Comparison of ENCODE assay signal across 25 cellular contexts in the genomic region with DNA sequence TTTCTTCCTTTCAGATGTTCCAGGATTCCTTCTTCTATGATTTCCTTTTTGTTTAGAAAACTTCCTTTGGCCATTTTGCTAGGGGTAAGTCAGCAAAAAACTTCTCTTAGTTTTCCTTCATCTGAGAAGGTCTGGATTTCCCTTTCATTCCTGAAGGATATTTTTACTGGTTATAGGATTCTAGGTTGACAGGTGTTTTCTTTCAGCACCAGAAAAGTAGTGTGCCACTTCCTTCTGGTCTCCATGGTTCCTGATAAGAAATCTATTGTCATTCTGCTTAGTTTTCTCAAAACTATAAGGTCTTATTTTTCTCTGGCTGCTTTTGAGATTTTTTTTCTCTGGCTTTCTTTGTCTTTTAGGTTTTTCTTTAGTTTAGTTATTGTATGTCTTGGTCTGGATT. TPM values are rescaled to one million over a fixed set of nuclear protein-coding genes. Genes with fewer than 3 reads are reported as not detected.
DNase-seq lines count a peak whose midpoint lies in the region; ATAC-seq, FAIRE-seq and TF ChIP-seq lines count a peak whose summit lies in the region.
"Had no signal": no experiment of that assay in that cellular context is flagged by ENCODE, and none has a peak within 500 bp of the region (broad histone marks: within the 10 kb centered on the region; RNA-seq: fewer than 3 reads in every experiment).

No MANE protein-coding gene starts in this region.

- no peak for TF ChIP-seq RAD21 in GM12878 (IDR thresholded peaks at IDR 0.05; ENCODE audit: insufficient read depth, low read depth, low read length)

- TF ChIP-seq CTCF in Caco-2 (IDR thresholded peaks at IDR 0.05; ENCODE audit: insufficient read depth in 1 of 2, low read depth in 1 of 2, low read length in 1 of 2, severe bottlenecking in 1 of 2, unreplicated experiment in 1 of 2) (no peak), HFFc6 (IDR thresholded peaks at IDR 0.05) (no peak), GM12878 (IDR thresholded peaks at IDR 0.05 in 2 of 3, conservative IDR thresholded peaks at IDR 0.05 in 1 of 3; ENCODE audit: control insufficient read depth in 2 of 3, extremely low read depth in 1 of 3, insufficient read depth in 1 of 3, low read depth in 3 of 3, low read length in 3 of 3) (no peak), glutamatergic neuron (IDR thresholded peaks at IDR 0.05; ENCODE audit: partially characterized antibody, unreplicated experiment) (no peak), natural killer cell (IDR thresholded peaks at IDR 0.05) (no peak)

- no peak for TF ChIP-seq EP300 in GM12878 (IDR thresholded peaks at IDR 0.05; ENCODE audit: borderline replicate concordance in 1 of 2, control insufficient read depth in 1 of 2, low read depth in 2 of 2, low read length in 2 of 2)

- intact Hi-C loops in Caco-2 (cut with micrococcal nuclease; ENCODE audit: unreplicated experiment), result no loop called here
- intact Hi-C loops in GM12878 (cut with micrococcal nuclease; ENCODE audit: unreplicated experiment), result no loop called here
- intact Hi-C loops in natural killer cell (cut with micrococcal nuclease), result no loop called here

- CTCF ChIA-PET in Caco-2 (lab: Charles Lee) (no interaction called here), GM12878 (lab: Yijun Ruan, JAX) (no interaction called here)

- peaks cover 3% of the 10 kb centered on the region; the same call in 1 of the 2 replicates for H4K20me1 ChIP-seq in GM12878 (ENCODE audit: control insufficient read depth, insufficient read depth)

- TF ChIP-seq POLR2A in GM12878 (IDR thresholded peaks at IDR 0.05; ENCODE audit: low read depth, low read length), result no peak

- no peak overlapping the region for H3K9ac ChIP-seq in GM12878 (ENCODE audit: control insufficient read depth, insufficient read depth, low read length)

- H3K27me3 ChIP-seq in Caco-2 (replicated peaks; ENCODE audit: control insufficient read depth, insufficient read depth, low read length), result no peaks in the 10 kb centered on the region
- no peaks in the 10 kb centered on the region for H3K27me3 ChIP-seq in GM12878 (replicated peaks in 1 of 2; ENCODE audit: control insufficient read depth in 2 of 2, insufficient read depth in 2 of 2, low read length in 1 of 2)
- H3K27me3 ChIP-seq: SJCRH30 had no signal

- ATAC-seq in GM12878, result no peak
- no peak for ATAC-seq in GM19395 (IDR thresholded peaks at IDR 0.05; ENCODE audit: unreplicated experiment)
- ATAC-seq in HG03571 (IDR thresholded peaks at IDR 0.05; ENCODE audit: unreplicated experiment), result no peak
- no peak for ATAC-seq in natural killer cell
- ATAC-seq: CD8-positive, alpha-beta T cell; PC-3; Right ventricle myocardium inferior; SK-N-SH treated with all-trans-retinoic acid at 6 μM for 48 hours had no signal

- H2AFZ ChIP-seq in GM12878 (ENCODE audit: control insufficient read depth, low read depth, low read length), result no peak overlapping the region

- H3K79me2 ChIP-seq in GM12878 (ENCODE audit: control insufficient read depth, insufficient read depth, low read length), result peaks cover 26% of the 10 kb centered on the region

- H3K9me3 ChIP-seq in Caco-2, result 0 out of 2 replicates have a peak, but pooled peaks cover 3% of the 10 kb centered on the region
- no peaks in the 10 kb centered on the region; the same call in 2 of the 3 replicates for H3K9me3 ChIP-seq in GM12878 (replicated peaks; ENCODE audit: control insufficient read depth, insufficient read depth, low read length)
- H3K9me3 ChIP-seq: HAP-1 had no signal

- no peak overlapping the region for H3K4me2 ChIP-seq in GM12878 (ENCODE audit: control insufficient read depth, insufficient read depth)

- H3K36me3 Mint-ChIP-seq in Caco-2 (ENCODE audit: insufficient read depth, unreplicated experiment) (peaks cover 74% of the 10 kb centered on the region), HFFc6 (ENCODE audit: low read depth) (peaks cover 4% of the 10 kb centered on the region; the same call in 1 of the 2 replicates), glutamatergic neuron (ENCODE audit: unreplicated experiment) (peaks cover 4% of the 10 kb centered on the region), natural killer cell (no peaks in the 10 kb centered on the region)

- BruUV-seq in Caco-2 (replicated peaks; lab: Mats Ljungman, UMichigan) (no TSS peak), GM12878 (replicated peaks; lab: Mats Ljungman, UMichigan) (no TSS peak)

- POLR2A ChIA-PET in Caco-2 (lab: Charles Lee) (no interaction called here), GM12878 (lab: Charles Lee) (no interaction called here)

- H3K4me3 Mint-ChIP-seq in Caco-2 (ENCODE audit: unreplicated experiment), result no peak overlapping the region
- H3K4me3 Mint-ChIP-seq in HFFc6, result no peak overlapping the region
- no peak overlapping the region for H3K4me3 Mint-ChIP-seq in glutamatergic neuron (ENCODE audit: unreplicated experiment)
- H3K4me3 Mint-ChIP-seq in natural killer cell, result no peak overlapping the region
- H3K4me3 Mint-ChIP-seq: CD8-positive, alpha-beta T cell had no signal

- H3K4me3 ChIP-seq in Caco-2 (ENCODE audit: low read depth, low read length), result no peak overlapping the region
- H3K4me3 ChIP-seq in GM12878, result no peak overlapping the region
- H3K4me3 ChIP-seq: HAP-1, SJCRH30 had no signal

- H3K27ac Mint-ChIP-seq in Caco-2 (ENCODE audit: unreplicated experiment) (peak overlapping the region; percentile 95), HFFc6 (0 out of 2 replicates have a peak overlapping the region, but pooled peaks have one; percentile 1), glutamatergic neuron (ENCODE audit: unreplicated experiment) (peak overlapping the region; percentile 17), natural killer cell (peak overlapping the region in 1 of 2 donors; percentile 3)
- H3K27ac Mint-ChIP-seq: CD8-positive, alpha-beta T cell had no signal

- peaks cover 49% of the 10 kb centered on the region for H3K4me1 Mint-ChIP-seq in Caco-2 (ENCODE audit: low read depth, unreplicated experiment)
- H3K4me1 Mint-ChIP-seq in HFFc6 (ENCODE audit: low read depth), result peaks cover 84% of the 10 kb centered on the region
- H3K4me1 Mint-ChIP-seq in glutamatergic neuron (ENCODE audit: low read depth, unreplicated experiment), result peaks cover 58% of the 10 kb centered on the region
- peaks cover 76 to 78% of the 10 kb centered on the region in 2 donors for H3K4me1 Mint-ChIP-seq in natural killer cell

- H3K4me1 ChIP-seq in Caco-2, result peaks cover 40% of the 10 kb centered on the region
- H3K4me1 ChIP-seq in GM12878 (ENCODE audit: control insufficient read depth, insufficient read depth, low read length), result no peaks in the 10 kb centered on the region
- H3K4me1 ChIP-seq: HAP-1 had no signal

- in situ Hi-C loops in GM12878 (cut with MboI), result no loop called here

- no peaks in the 10 kb centered on the region for H3K36me3 ChIP-seq in Caco-2 (ENCODE audit: control insufficient read depth, insufficient read depth, low read length)
- peaks cover 3 to 12% of the 10 kb centered on the region in 2 experiments; a peak in 3 of 4 replicates for H3K36me3 ChIP-seq in GM12878 (ENCODE audit: control insufficient read depth in 2 of 2, insufficient read depth in 2 of 2, low read length in 1 of 2)
- H3K36me3 ChIP-seq: HAP-1 had no signal

- no peak for DNase-seq in Caco-2
- DNase-seq in HFFc6, result no peak
- DNase-seq in GM12878 (ENCODE audit: low read depth, low spot score), result no peak
- DNase-seq in glutamatergic neuron, result no peak
- no peak for DNase-seq in epidermal melanocyte (ENCODE audit: insufficient read length, low spot score)
- no peak for DNase-seq in natural killer cell
- DNase-seq: CD8-positive, alpha-beta T cell; DMS153; DND-41; GOT3; Karpas-422; NCI-H1105; NCI-H1436 treated with DMSO at 0.1 percent for 48 hours; NCI-H187 treated with DMSO at 0.1 percent for 48 hours; NCI-H524; NCI-H774; PC-3; SJCRH30 had no signal

- SMC1A ChIA-PET in GM12878 (lab: Charles Lee; ENCODE audit: uncharacterized antibody, unreplicated experiment), result no interaction called here

- no peak overlapping the region for H3K27ac ChIP-seq in GM12878 (ENCODE audit: control insufficient read depth, insufficient read depth)
- H3K27ac ChIP-seq: C4-2B, SJCRH30 had no signal

- H3K9me3 Mint-ChIP-seq in Caco-2 (ENCODE audit: unreplicated experiment) (no peaks in the 10 kb centered on the region), HFFc6 (no peaks in the 10 kb centered on the region), glutamatergic neuron (ENCODE audit: unreplicated experiment) (peaks cover 11% of the 10 kb centered on the region), natural killer cell (no peaks in the 10 kb centered on the region)

- no peaks in the 10 kb centered on the region for H3K27me3 Mint-ChIP-seq in Caco-2 (ENCODE audit: insufficient read depth, unreplicated experiment)
- H3K27me3 Mint-ChIP-seq in HFFc6 (ENCODE audit: insufficient read depth), result no peaks in the 10 kb centered on the region
- H3K27me3 Mint-ChIP-seq in glutamatergic neuron (ENCODE audit: unreplicated experiment), result peaks cover 12% of the 10 kb centered on the region
- H3K27me3 Mint-ChIP-seq in natural killer cell (ENCODE audit: low read depth in 2 of 2), result no peaks in the 10 kb centered on the region

- FAIRE-seq in GM12878 (lab: Jason Lieb, UNC), result no peak
- FAIRE-seq: GM18507 had no signal

- RAD21 ChIA-PET in GM12878 (lab: Charles Lee; ENCODE audit: unreplicated experiment), result no interaction called here

TF ChIP-seq in GM12878, 131 proteins besides CTCF, POLR2A, EP300 and RAD21 (continues in another document):
- TF ChIP-seq BCL11A (IDR thresholded peaks at IDR 0.05; ENCODE audit: low read depth, low read length) (no peak), POLR2AphosphoS5 (IDR thresholded peaks at IDR 0.05; ENCODE audit: low read length) (no peak), IKZF2 (IDR thresholded peaks at IDR 0.05) (no peak)

RNA-seq across cellular contexts. Expression of gene MPRIP, which starts 27.6 kb away (rescaled TPM):
- total RNA-seq in Caco-2 (2022), result 284 and 311 TPM in 2 replicates
- total RNA-seq in HFFc6 (2021; fragmentation: NEBNext Ultra II Directional; extraction: Animal tissue kit (Norgen Biotek cat#: 25700)), result 100 to 1,000 TPM; 350 to 409 (median 372) TPM
- 167 and 175 TPM in 2 replicates for total RNA-seq in GM12878 (2013; cell fraction: nucleolus; rRNA removed)
- 115 and 131 TPM in 2 replicates for total RNA-seq in GM12878 (2014; rRNA removed)
- total RNA-seq in GM12878 (2014; rRNA removed; fragmentation: Illumina TruSeq; extraction: Trizol), result 79.0 and 83.9 TPM in 2 replicates
- 159 and 168 TPM in 2 replicates for total RNA-seq in GM12878 (2021)
- 49.9 TPM for polyA plus RNA-seq in GM12878 (2011; ENCODE audit: low read depth)
- 51.1 and 70.6 TPM in 2 replicates for polyA plus RNA-seq in GM12878 (2011; rRNA removed)
- 59.0 and 62.4 TPM in 2 replicates for polyA plus RNA-seq in GM12878 (2011; cell fraction: cytosol; rRNA removed)
- polyA plus RNA-seq in GM12878 (2011; cell fraction: nucleus; rRNA removed), result 87.4 and 124 TPM in 2 replicates
- 72.2 and 77.0 TPM in 2 replicates for polyA plus RNA-seq in GM12878 (2012)
- 35.1 and 72.7 TPM in 2 replicates for polyA plus RNA-seq in GM12878 (2014; fragmentation: Illumina TruSeq; extraction: Trizol)
- 10 to 100 TPM; 24.3 to 44.6 TPM for polyA plus RNA-seq in GM12878 (2014; fragmentation: Nextera tagmentation; extraction: Ambion mirVana)
- 89.3 and 97.0 TPM in 2 replicates for polyA plus RNA-seq in GM12878 (2014; rRNA removed)
- 10 to 100 TPM; 16.5 to 18.5 TPM for polyA plus RNA-seq in GM12878 (2016; fragmentation: Nextera tagmentation; extraction: Ambion mirVana)
- polyA minus RNA-seq in GM12878 (2011; rRNA and poly(A)+ RNA removed), result 73.8 and 103 TPM in 2 replicates
- 36.6 and 63.1 TPM in 2 replicates for polyA minus RNA-seq in GM12878 (2011; cell fraction: cytosol; rRNA and poly(A)+ RNA removed)
- polyA minus RNA-seq in GM12878 (2011; cell fraction: nucleus; rRNA and poly(A)+ RNA removed), result 35.7 and 59.5 TPM in 2 replicates
- 863 TPM for total RNA-seq in glutamatergic neuron (ENCODE audit: unreplicated experiment)
- total RNA-seq in natural killer cell, result 100 to 1,000 TPM; 225 to 272 (median 229) TPM
